In genomic region chr14:77707724-77708408, GRCh38 we compare ENCODE assay signal across 1 cellular context.
TF ChIP-seq lines count a peak whose summit lies in the region.

ALKBH1 (minus strand) TSS chr14:77708023; CDS start chr14:77708004, 19 bp downstream.
SLIRP (plus strand) TSS chr14:77708103; CDS start chr14:77708112, 9 bp downstream.

TF ChIP-seq in GM12878, 131 proteins besides CTCF, POLR2A, EP300 and RAD21 (continued from another document):
- TF ChIP-seq CUX1 (IDR thresholded peaks at IDR 0.05; ENCODE audit: insufficient replicate concordance, low read depth, low read length) (no peak), PBX3 (IDR thresholded peaks at IDR 0.05; ENCODE audit: insufficient replicate concordance, low read depth, low read length) (no peak), MYB (IDR thresholded peaks at IDR 0.05; ENCODE audit: borderline replicate concordance, low read depth, low read length) (no peak), SMAD1 (IDR thresholded peaks at IDR 0.05; ENCODE audit: low read depth, partially characterized antibody) (peak; percentile 77), KDM1A (IDR thresholded peaks at IDR 0.05; ENCODE audit: borderline replicate concordance) (no peak), BCL11A (IDR thresholded peaks at IDR 0.05; ENCODE audit: low read depth, low read length) (no peak), BMI1 (IDR thresholded peaks at IDR 0.05; ENCODE audit: borderline replicate concordance) (no peak), ZBTB4 (CRISPR knock-in tag; IDR thresholded peaks at IDR 0.05) (no peak), ZSCAN29 (IDR thresholded peaks at IDR 0.05) (no peak), SREBF2 (IDR thresholded peaks at IDR 0.05; ENCODE audit: low read length) (peak; percentile 53; the same call in 1 of the 2 replicates), NBN (IDR thresholded peaks at IDR 0.05) (no peak; the same call in 1 of the 2 replicates), FOS (IDR thresholded peaks at IDR 0.05; ENCODE audit: borderline replicate concordance, extremely low read depth, insufficient read length) (no peak), IKZF1 (conservative IDR thresholded peaks at IDR 0.05) (peak; percentile 89), SKIL (IDR thresholded peaks at IDR 0.05; ENCODE audit: low read depth, poor library complexity, severe bottlenecking) (peak; percentile 32)
